In genomic region chrX:16946361-16946964, GRCh38 we compare ENCODE assay signal across 1 cellular context.
A peak's percentile ranks its signal among the peaks of the same experiment; 100 is the strongest.
TF ChIP-seq lines count a peak whose summit lies in the region.

Gene REPS2, plus strand, starts transcription at chrX:16946658. Its CDS starts 204 bp downstream, at chrX:16946862.

TF ChIP-seq in HepG2, 621 proteins besides CTCF, POLR2A, EP300 and RAD21 (continued from another document):
- TF ChIP-seq, protein P1, sequence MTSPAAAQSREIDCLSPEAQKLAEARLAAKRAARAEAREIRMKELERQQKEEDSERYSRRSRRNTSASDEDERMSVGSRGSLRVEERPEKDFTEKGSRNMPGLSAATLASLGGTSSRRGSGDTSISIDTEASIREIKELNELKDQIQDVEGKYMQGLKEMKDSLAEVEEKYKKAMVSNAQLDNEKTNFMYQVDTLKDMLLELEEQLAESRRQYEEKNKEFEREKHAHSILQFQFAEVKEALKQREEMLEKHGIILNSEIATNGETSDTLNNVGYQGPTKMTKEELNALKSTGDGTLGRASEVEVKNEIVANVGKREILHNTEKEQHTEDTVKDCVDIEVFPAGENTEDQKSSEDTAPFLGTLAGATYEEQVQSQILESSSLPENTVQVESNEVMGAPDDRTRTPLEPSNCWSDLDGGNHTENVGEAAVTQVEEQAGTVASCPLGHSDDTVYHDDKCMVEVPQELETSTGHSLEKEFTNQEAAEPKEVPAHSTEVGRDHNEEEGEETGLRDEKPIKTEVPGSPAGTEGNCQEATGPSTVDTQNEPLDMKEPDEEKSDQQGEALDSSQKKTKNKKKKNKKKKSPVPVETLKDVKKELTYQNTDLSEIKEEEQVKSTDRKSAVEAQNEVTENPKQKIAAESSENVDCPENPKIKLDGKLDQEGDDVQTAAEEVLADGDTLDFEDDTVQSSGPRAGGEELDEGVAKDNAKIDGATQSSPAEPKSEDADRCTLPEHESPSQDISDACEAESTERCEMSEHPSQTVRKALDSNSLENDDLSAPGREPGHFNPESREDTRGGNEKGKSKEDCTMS (CRISPR knock-in tag; conservative IDR thresholded peaks at IDR 0.05): no peak
- peak; percentile 52; the same call in 1 of the 2 replicates for TF ChIP-seq MAX (IDR thresholded peaks at IDR 0.05)
- TF ChIP-seq SP2 (CRISPR knock-in tag; IDR thresholded peaks at IDR 0.05): peak; percentile 50
- TF ChIP-seq MXI1 (IDR thresholded peaks at IDR 0.05; ENCODE audit: borderline replicate concordance, low read depth, low read length): peak; percentile 23; the same call in 1 of the 3 replicates
- TF ChIP-seq SAP130 (CRISPR knock-in tag; IDR thresholded peaks at IDR 0.05; ENCODE audit: low read depth): peak; percentile 33; the same call in 1 of the 2 replicates
- no peak for TF ChIP-seq ZSCAN21 (CRISPR knock-in tag; IDR thresholded peaks at IDR 0.05; ENCODE audit: borderline replicate concordance)
- TF ChIP-seq RBM39 (IDR thresholded peaks at IDR 0.05; ENCODE audit: low read depth, low read length, poor library complexity, severe bottlenecking): no peak
- peak; percentile 38; the same call in 1 of the 2 replicates for TF ChIP-seq NFYB (CRISPR knock-in tag; IDR thresholded peaks at IDR 0.05)
